Comparison of ENCODE assay signal across 23 cellular contexts in genomic region chr4:95469617-95470016, GRCh38.
"Had no signal": no experiment of that assay in that cellular context is flagged by ENCODE, and none has a peak within 500 bp of the region (broad histone marks: within the 10 kb centered on the region; RNA-seq: fewer than 3 reads in every experiment).

No MANE protein-coding gene starts in this region.

- H3K4me1 ChIP-seq: stomach, suprapubic skin, tibial nerve, transverse colon, upper lobe of left lung, upper lobe of right lung, uterus, vagina had no signal

- DNase-seq: stimulated activated CD4-positive, alpha-beta T cell treated with anti-CD3 and anti-CD28 coated beads, Interleukin-2, amount 100 ng/mL, for 48 hours; stimulated activated CD4-positive, alpha-beta T cell treated with anti-CD3 and anti-CD28 coated beads, Interleukin-4, amount 100 ng/mL, for 1 hour; stimulated activated CD4-positive, alpha-beta T cell treated with anti-CD3 and anti-CD28 coated beads, Interleukin-4, amount 100 ng/mL, for 24 hours; stimulated activated CD4-positive, alpha-beta T cell treated with anti-CD3 and anti-CD28 coated beads, Interleukin-4, amount 100 ng/mL, for 4 hours; stimulated activated CD8-positive, alpha-beta memory T cell treated with anti-CD3 and anti-CD28 coated beads, Interleukin-4, amount 100 ng/mL, for 48 hours; stimulated activated naive B cell treated with anti-CD40 and anti-IgM and Interleukin-4, amounts not matched to agents 10 μg/mL and 1 μg/mL and 100 μg/mL, for 72 hours; stimulated activated naive CD4-positive, alpha-beta T cell; stimulated activated naive CD4-positive, alpha-beta T cell treated with Interleukin-2 at 50 U/mL for 16 hours; stimulated activated naive CD8-positive, alpha-beta T cell treated with anti-CD3 and anti-CD28 coated beads, Interleukin-15, amount 100 ng/mL, for 72 hours; stimulated activated naive CD8-positive, alpha-beta T cell treated with anti-CD3 and anti-CD28 coated beads, Interleukin-15, Interleukin-2, amounts not matched to agents 100 U/mL and 50 U/mL, for 24 hours; stomach; substantia nigra; thyroid gland; tibial artery; transverse colon; trophoblast cell; upper lobe of left lung; upper lobe of right lung; uterus had no signal

- H3K27me3 ChIP-seq: stomach, suprapubic skin, thyroid gland, tibial artery, tibial nerve, transverse colon, upper lobe of left lung, upper lobe of right lung, uterus, vagina had no signal

- H3K36me3 ChIP-seq: stomach, suprapubic skin, thoracic aorta, thyroid gland, tibial artery, tibial nerve, transverse colon, upper lobe of left lung, upper lobe of right lung, uterus, vagina had no signal

- H3K9me3 ChIP-seq: stomach, suprapubic skin, thoracic aorta, thyroid gland, tibial artery, tibial nerve, transverse colon, upper lobe of left lung, upper lobe of right lung, uterus, vagina had no signal

- H3K4me3 ChIP-seq: stomach, suprapubic skin, thoracic aorta, thyroid gland, tibial artery, tibial nerve, transverse colon, upper lobe of left lung, upper lobe of right lung, uterus, vagina had no signal

- H3K27ac ChIP-seq: stomach, suprapubic skin, thoracic aorta, thyroid gland, tibial artery, tibial nerve, transverse colon, upper lobe of left lung, upper lobe of right lung, uterus, vagina had no signal
